ENCODE assay signal across 8 cellular contexts in the genomic region with DNA sequence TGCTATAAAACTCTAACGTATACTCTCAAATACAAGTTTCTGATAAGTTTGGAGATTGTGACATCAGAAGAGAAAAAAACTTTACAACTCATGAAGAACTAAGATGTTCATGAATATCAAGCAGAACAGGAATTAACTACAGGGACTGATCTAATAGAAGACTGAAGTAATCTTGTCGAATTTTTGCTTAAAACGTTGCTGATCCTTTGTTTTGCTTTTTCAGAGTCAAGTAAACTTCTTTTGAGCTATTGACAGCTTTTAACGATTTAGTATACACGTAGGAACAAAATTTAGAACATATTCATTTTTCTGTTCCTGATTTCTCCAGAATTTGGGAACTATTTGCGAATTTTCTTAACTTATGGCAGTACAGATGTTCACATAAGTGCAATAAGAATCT.
"Had no signal": no experiment of that assay in that cellular context is flagged by ENCODE, and none has a peak within 500 bp of the region (broad histone marks: within the 10 kb centered on the region; RNA-seq: fewer than 3 reads in every experiment).

No MANE protein-coding gene starts in this region.

- H3K9ac ChIP-seq: GM23248 had no signal

- H3K9me3 ChIP-seq: HAP-1 had no signal

- H3K4me3 ChIP-seq: GM23248, HAP-1, K562 had no signal

- DNase-seq: GM23248, GOT3, H7, IMR-90, KG1 had no signal

- H3K4me1 ChIP-seq: HAP-1 had no signal

- ATAC-seq: HCT116, K562 had no signal

- H3K36me3 ChIP-seq: HAP-1 had no signal

- H3K27ac ChIP-seq: GM23248 had no signal
